ENCODE assay signal across 16 cellular contexts in the genomic region with DNA sequence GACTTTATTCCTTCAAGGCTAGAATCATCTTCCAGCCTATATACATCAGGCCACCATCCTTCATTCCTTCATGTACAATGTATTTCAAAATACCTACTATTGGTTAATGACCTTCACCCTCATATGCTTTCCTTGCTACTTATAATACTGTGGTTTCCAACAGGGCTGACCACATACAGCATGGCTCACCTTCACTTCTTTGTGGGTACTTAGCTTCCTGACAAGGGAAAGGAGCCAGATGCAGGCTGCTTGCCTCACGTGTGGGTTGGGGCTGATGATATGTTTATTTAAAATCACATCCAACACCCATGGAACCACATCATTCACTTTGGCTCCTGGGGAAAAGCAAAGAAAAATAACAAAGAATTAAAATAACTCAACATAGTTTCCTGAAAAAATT.
A peak's percentile ranks its signal among the peaks of the same experiment; 100 is the strongest.
DNase-seq lines count a peak whose midpoint lies in the region; TF ChIP-seq lines count a peak whose summit lies in the region.
"Had no signal": no experiment of that assay in that cellular context is flagged by ENCODE, and none has a peak within 500 bp of the region (broad histone marks: within the 10 kb centered on the region; RNA-seq: fewer than 3 reads in every experiment).

No MANE protein-coding gene starts in this region.

- TF ChIP-seq CTCF in choroid plexus epithelial cell (conservative IDR thresholded peaks at IDR 0.05; ENCODE audit: low read depth, low read length) (no peak), GM10266 (IDR thresholded peaks at IDR 0.05; ENCODE audit: control insufficient read depth, insufficient read depth, low read depth, missing control alignments) (no peak)

- peak; percentile 16 for DNase-seq in M059J (ENCODE audit: low read depth)
- peak; percentile 53 for DNase-seq in amniotic epithelial cell (ENCODE audit: low read depth)
- peak; percentile 36 for DNase-seq in astrocyte of the hippocampus (ENCODE audit: low read depth, low spot score)
- peak; percentile 29 for DNase-seq in choroid plexus epithelial cell (ENCODE audit: low read depth)
- no peak for DNase-seq in NCI-H2081 (lab: John Stamatoyannopoulos, UW)
- DNase-seq in GM10266 (ENCODE audit: extremely low spot score), result no peak
- no peak for DNase-seq in UCSD-AML1 (lab: John Stamatoyannopoulos, UW; ENCODE audit: unreplicated experiment)
- DNase-seq in SKM-1 (lab: John Stamatoyannopoulos, UW; ENCODE audit: unreplicated experiment), result no peak
- DNase-seq: Caco-2; CD4-positive, CD25-positive, alpha-beta regulatory T cell; CD8-positive, alpha-beta T cell; DMS153; DND-41; H9 had no signal

- H3K4me3 ChIP-seq in choroid plexus epithelial cell (ENCODE audit: low read depth, low read length), result no peak overlapping the region
- H3K4me3 ChIP-seq: BLaER1, GM23338 had no signal

Comparison
In these comparisons a context has a peak if more than half of its experiments do, and no peak if none do; other contexts are left out.
1. DNase-seq: peak in M059J (single experiment), amniotic epithelial cell (single experiment), astrocyte of the hippocampus (single experiment) and choroid plexus epithelial cell (single experiment); none in NCI-H2081 (0 of 2), GM10266 (single experiment), UCSD-AML1 (single experiment) and SKM-1 (single experiment).